Comparison of ENCODE assay signal across 8 cellular contexts in the genomic region with DNA sequence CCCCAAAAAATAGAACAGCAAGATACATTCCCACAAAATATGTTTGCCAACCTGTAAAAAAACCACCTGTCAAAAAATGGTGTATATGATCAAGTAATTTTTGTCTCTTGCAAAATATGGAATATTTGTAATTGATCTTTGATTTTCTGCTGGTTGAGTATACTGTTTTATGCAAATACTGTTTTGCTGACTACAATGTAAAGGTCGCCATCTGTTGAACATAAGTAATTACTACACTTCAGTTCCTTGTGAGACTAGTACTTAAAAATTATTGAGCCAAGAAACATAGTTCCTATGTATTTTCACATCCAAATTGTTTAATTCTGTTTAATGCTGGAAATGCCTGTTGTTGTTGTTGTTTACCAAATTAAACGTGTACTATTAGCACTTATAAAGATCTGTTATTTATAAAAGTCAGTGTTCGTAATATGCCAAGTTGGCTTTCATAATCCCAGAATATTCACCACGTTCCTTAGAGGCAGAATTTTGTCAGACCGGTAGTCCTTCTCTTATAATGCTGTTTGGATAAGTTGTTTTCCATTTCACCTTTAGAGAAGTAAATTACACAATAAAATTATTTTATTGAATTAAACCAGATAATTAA.
A peak's percentile ranks its signal among the peaks of the same experiment; 100 is the strongest.
DNase-seq lines count a peak whose midpoint lies in the region; ATAC-seq and TF ChIP-seq lines count a peak whose summit lies in the region.

No MANE protein-coding gene starts in this region.

- no peaks in the 10 kb centered on the region for H4K20me1 ChIP-seq in SK-N-SH (ENCODE audit: insufficient read depth)

- in situ Hi-C loops in KBM-7 (cut with MboI; ENCODE audit: low pct_unique_long_range_greater_than_20kb, low sequenced_read_pairs): loop anchor here (10.0 kb wide), 1 partner anchor 191 kb away; no protein-coding TSS in a partner anchor
- in situ Hi-C loops in gastrocnemius medialis (cut with MboI; ENCODE audit: low sequenced_read_pairs in 4 of 4): loop anchor here (5.0 to 10.0 kb wide), 2 partner anchors 189 to 191 kb away; no protein-coding TSS in a partner anchor

- H3K9me3 ChIP-seq in SK-N-SH (no peaks in the 10 kb centered on the region), gastrocnemius medialis (no peaks in the 10 kb centered on the region)

- DNase-seq in NCI-H2107 (lab: John Stamatoyannopoulos, UW): peak; percentile 1
- no peak for DNase-seq in NCI-H2107 treated with DMSO at 0.1 percent for 48 hours (lab: John Stamatoyannopoulos, UW; ENCODE audit: unreplicated experiment)
- peak; percentile 51 for DNase-seq in KBM-7
- peak; percentile 42 for DNase-seq in SK-N-SH
- peak; percentile 72 for DNase-seq in fibroblast of villous mesenchyme (ENCODE audit: low read depth)
- no peak for DNase-seq in gastrocnemius medialis
- DNase-seq in activated naive CD4-positive, alpha-beta T cell treated with anti-CD3 and anti-CD28 coated beads, Interleukin-2, amount 50 U/mL, for 16 hours: no peak

- H3K4me3 ChIP-seq in SK-N-SH (ENCODE audit: low read depth in 2 of 2, low read length in 1 of 2): no peak overlapping the region
- H3K4me3 ChIP-seq in fibroblast of villous mesenchyme (ENCODE audit: low read depth, low read length): no peak overlapping the region
- no peak overlapping the region for H3K4me3 ChIP-seq in gastrocnemius medialis

- H3K27ac ChIP-seq in SK-N-SH (ENCODE audit: low read depth in 2 of 2, low read length in 1 of 2): no peak overlapping the region
- peak overlapping the region; percentile 53 to 75 (median 66) for H3K27ac ChIP-seq in gastrocnemius medialis

- CTCF ChIA-PET in SK-N-SH (lab: Yijun Ruan, JAX): interaction anchor here (0.6 to 1.6 kb wide), 7 partner anchors 18 to 291 kb away, joined by 3 to 13 read pairs (median 3); no protein-coding TSS in a partner anchor

- intact Hi-C loops in gastrocnemius medialis (cut with DNase I; ENCODE audit: low total_unique reads): loop anchor here (1.0 to 10.0 kb wide), 4 partner anchors 144 to 391 kb away; a partner anchor contains a TSS

- TF ChIP-seq CTCF in SK-N-SH (IDR thresholded peaks at IDR 0.05) (peak; percentile 81), fibroblast of villous mesenchyme (IDR thresholded peaks at IDR 0.05; ENCODE audit: insufficient read depth, low read depth, low read length) (peak; percentile 61), gastrocnemius medialis (IDR thresholded peaks at IDR 0.05 in 4 of 5, conservative IDR thresholded peaks at IDR 0.05 in 1 of 5) (peak; percentile 55 to 89 (median 64))

- no peak overlapping the region for H3K4me2 ChIP-seq in SK-N-SH

- TF ChIP-seq RAD21 in SK-N-SH (IDR thresholded peaks at IDR 0.05; ENCODE audit: low read length): peak; percentile 92

- ATAC-seq in GM21526 (IDR thresholded peaks at IDR 0.05; ENCODE audit: low FRiP score, unreplicated experiment) (peak; percentile 78), gastrocnemius medialis (peak in 1 of 2 donors; percentile 41)

- POLR2A ChIA-PET in SK-N-SH (lab: Yijun Ruan, JAX): no interaction called here

- no peaks in the 10 kb centered on the region for H3K9me2 ChIP-seq in SK-N-SH

- no peak for TF ChIP-seq EP300 in SK-N-SH (IDR thresholded peaks at IDR 0.05; ENCODE audit: borderline replicate concordance in 1 of 2, low read depth in 1 of 2, low read length in 1 of 2)

- peaks cover 13% of the 10 kb centered on the region for H3F3A ChIP-seq in SK-N-SH (replicated peaks; ENCODE audit: insufficient read depth)

- H3K36me3 ChIP-seq in SK-N-SH (replicated peaks in 1 of 2; ENCODE audit: control insufficient read depth in 1 of 2, insufficient read depth in 2 of 2, low read length in 1 of 2) (peaks cover 0 to 54% of the 10 kb centered on the region in 2 experiments), gastrocnemius medialis (peaks cover 0 to 7% of the 10 kb centered on the region in 2 donors)

- H3K9ac ChIP-seq in SK-N-SH: no peak overlapping the region

- H3K4me1 ChIP-seq in SK-N-SH (ENCODE audit: control insufficient read depth in 1 of 2, insufficient read depth in 2 of 2, low read depth in 1 of 2, low read length in 1 of 2) (peaks cover 0 to 10% of the 10 kb centered on the region in 2 experiments; a peak in 1 of 4 replicates), gastrocnemius medialis (peaks cover 8 to 9% of the 10 kb centered on the region in 2 donors)

- peaks cover 13% of the 10 kb centered on the region for H3K79me2 ChIP-seq in SK-N-SH (ENCODE audit: insufficient read depth)

- WGBS in SK-N-SH (ENCODE audit: low lambda C conversion rate): 59% methylated on average over 5 of the region's 5 CpGs

- H3K27me3 ChIP-seq in SK-N-SH (ENCODE audit: insufficient read depth): no peaks in the 10 kb centered on the region
- no peaks in the 10 kb centered on the region for H3K27me3 ChIP-seq in gastrocnemius medialis

- TF ChIP-seq POLR2A in gastrocnemius medialis (IDR thresholded peaks at IDR 0.05): no peak

- H2AFZ ChIP-seq in SK-N-SH (ENCODE audit: low read depth): no peak overlapping the region

TF ChIP-seq in SK-N-SH, 30 proteins besides CTCF, POLR2A, EP300 and RAD21:
- TF ChIP-seq, protein P1, sequence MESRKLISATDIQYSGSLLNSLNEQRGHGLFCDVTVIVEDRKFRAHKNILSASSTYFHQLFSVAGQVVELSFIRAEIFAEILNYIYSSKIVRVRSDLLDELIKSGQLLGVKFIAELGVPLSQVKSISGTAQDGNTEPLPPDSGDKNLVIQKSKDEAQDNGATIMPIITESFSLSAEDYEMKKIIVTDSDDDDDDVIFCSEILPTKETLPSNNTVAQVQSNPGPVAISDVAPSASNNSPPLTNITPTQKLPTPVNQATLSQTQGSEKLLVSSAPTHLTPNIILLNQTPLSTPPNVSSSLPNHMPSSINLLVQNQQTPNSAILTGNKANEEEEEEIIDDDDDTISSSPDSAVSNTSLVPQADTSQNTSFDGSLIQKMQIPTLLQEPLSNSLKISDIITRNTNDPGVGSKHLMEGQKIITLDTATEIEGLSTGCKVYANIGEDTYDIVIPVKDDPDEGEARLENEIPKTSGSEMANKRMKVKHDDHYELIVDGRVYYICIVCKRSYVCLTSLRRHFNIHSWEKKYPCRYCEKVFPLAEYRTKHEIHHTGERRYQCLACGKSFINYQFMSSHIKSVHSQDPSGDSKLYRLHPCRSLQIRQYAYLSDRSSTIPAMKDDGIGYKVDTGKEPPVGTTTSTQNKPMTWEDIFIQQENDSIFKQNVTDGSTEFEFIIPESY (IDR thresholded peaks at IDR 0.05; ENCODE audit: borderline replicate concordance, low read depth): no peak
- peak; percentile 79 for TF ChIP-seq SMC3 (IDR thresholded peaks at IDR 0.05; ENCODE audit: low read depth, low read length)

Comparison
In these comparisons a context has a peak if more than half of its experiments do, and no peak if none do; other contexts are left out.
1. DNase-seq: peak in NCI-H2107 (single experiment), KBM-7 (single experiment), SK-N-SH (single experiment) and fibroblast of villous mesenchyme (single experiment); none in NCI-H2107 treated with DMSO at 0.1 percent for 48 hours (single experiment), gastrocnemius medialis (0 of 2) and activated naive CD4-positive, alpha-beta T cell treated with anti-CD3 and anti-CD28 coated beads, Interleukin-2, amount 50 U/mL, for 16 hours (single experiment).
2. H3K27ac ChIP-seq: peak in gastrocnemius medialis (4 of 4); none in SK-N-SH (0 of 2).
3. Peak in every context shown above with its lines, with median percentiles within 50 percentile points of each other: CTCF ChIP-seq.